In genomic region chr15:91261345-91261744, GRCh38 we compare ENCODE assay signal across 28 cellular contexts.
"Had no signal": no experiment of that assay in that cellular context is flagged by ENCODE, and none has a peak within 500 bp of the region (broad histone marks: within the 10 kb centered on the region; RNA-seq: fewer than 3 reads in every experiment).

No MANE protein-coding gene starts in this region.

- H3K27ac ChIP-seq: colonic mucosa, coronary artery, dorsolateral prefrontal cortex, epithelial cell of prostate, esophagus muscularis mucosa, esophagus squamous epithelium, foreskin keratinocyte, gastrocnemius medialis, gastroesophageal sphincter, heart left ventricle, heart right ventricle, hepatocyte had no signal

- H3K4me3 ChIP-seq: colonic mucosa, coronary artery, dorsolateral prefrontal cortex, esophagus muscularis mucosa, esophagus squamous epithelium, gastrocnemius medialis, gastroesophageal sphincter, heart left ventricle, heart right ventricle, hepatocyte had no signal

- ATAC-seq: effector memory CD8-positive, alpha-beta T cell; esophagus mucosa; foreskin keratinocyte; gastrocnemius medialis; gastroesophageal sphincter; heart left ventricle; heart right ventricle had no signal

- FAIRE-seq: endothelial cell of umbilical vein, frontal cortex had no signal

- DNase-seq: colonic mucosa; cortex of kidney; dermis blood vessel endothelial cell; dorsolateral prefrontal cortex; effector CD4-positive, alpha-beta T cell; effector CD8-positive, alpha-beta T cell; effector memory CD4-positive, alpha-beta T cell; effector memory CD8-positive, alpha-beta T cell; endodermal cell; erythroblast; esophagus squamous epithelium; foreskin fibroblast; foreskin keratinocyte; foreskin melanocyte; gastrocnemius medialis; glutamatergic neuron; head of caudate nucleus; heart left ventricle; heart right ventricle; hippocampal formation had no signal
